1 cellular context compared by ENCODE assay signal in the genomic region with DNA sequence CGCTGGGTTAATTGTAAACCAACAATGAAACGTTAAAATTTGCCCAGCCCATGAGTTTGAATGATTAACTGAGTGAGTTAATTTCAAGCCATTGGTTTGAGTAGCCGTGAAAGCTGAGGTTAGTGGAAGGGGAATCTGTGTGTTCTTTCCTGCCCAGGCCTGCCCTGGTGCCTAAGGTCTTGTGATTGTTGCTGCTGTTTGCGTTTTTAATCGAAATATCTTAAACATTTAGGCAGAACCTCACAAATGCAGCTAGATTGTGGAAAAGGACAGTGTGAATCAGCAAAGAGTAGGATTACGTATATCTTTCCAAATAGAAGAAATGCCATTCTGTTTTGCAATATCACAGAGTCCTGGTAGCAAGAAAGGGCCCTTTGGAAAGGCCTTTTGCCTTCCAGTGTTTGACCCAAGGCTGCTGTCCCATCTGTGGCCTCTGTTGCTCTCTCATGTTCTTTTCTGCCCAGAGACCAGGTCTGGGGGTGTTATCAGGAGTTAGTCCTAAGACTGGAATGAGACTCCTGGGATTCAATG.
TF ChIP-seq lines count a peak whose summit lies in the region.

No MANE protein-coding gene starts in this region.

TF ChIP-seq in GM23338, 12 proteins besides CTCF, POLR2A, EP300 and RAD21 (continued from another document):
- TF ChIP-seq REST (IDR thresholded peaks at IDR 0.05; ENCODE audit: unreplicated experiment) (no peak), ZNF114 (CRISPR knock-in tag; IDR thresholded peaks at IDR 0.05) (no peak), NANOG (IDR thresholded peaks at IDR 0.05; ENCODE audit: borderline replicate concordance) (no peak), JUNB (IDR thresholded peaks at IDR 0.05; ENCODE audit: unreplicated experiment) (no peak)
